13 cellular contexts compared by ENCODE assay signal in genomic region chr16:65410801-65411200, GRCh38.
"Had no signal": no experiment of that assay in that cellular context is flagged by ENCODE, and none has a peak within 500 bp of the region (broad histone marks: within the 10 kb centered on the region; RNA-seq: fewer than 3 reads in every experiment).

No MANE protein-coding gene starts in this region.

- H3K36me3 ChIP-seq: esophagus squamous epithelium, gastrocnemius medialis, sigmoid colon, upper lobe of left lung had no signal

- H3K4me3 ChIP-seq: esophagus squamous epithelium, gastrocnemius medialis, sigmoid colon, upper lobe of left lung had no signal

- H3K27me3 Mint-ChIP-seq: activated CD4-positive, alpha-beta T cell treated with anti-CD3 and anti-CD28 coated beads, Interleukin-2, amount 10 ng/mL, durations not matched to agents 24 days and 14 days; activated naive CD4-positive, alpha-beta T cell treated with anti-CD3 and anti-CD28 coated beads, Interleukin-2, amount 10 ng/mL, durations not matched to agents 7 days and 5 days; activated T-helper 17 cell treated with anti-CD3 and anti-CD28 coated beads, Interleukin-2, amount 50 U/mL, for 72 hours; brain; stimulated activated naive CD8-positive, alpha-beta T cell treated with anti-CD3 and anti-CD28 coated beads, Interleukin-15, Interleukin-2, amounts not matched to agents 100 ng/mL and 50 ng/mL, for 24 hours had no signal

- H3K27ac ChIP-seq: esophagus squamous epithelium, gastrocnemius medialis, sigmoid colon, upper lobe of left lung had no signal

- H3K4me1 ChIP-seq: esophagus squamous epithelium, gastrocnemius medialis, sigmoid colon, upper lobe of left lung had no signal

- DNase-seq: activated CD4-positive, alpha-beta T cell treated with anti-CD3 and anti-CD28 coated beads, Interleukin-2, amount 10 ng/mL, durations not matched to agents 24 days and 14 days; activated naive CD4-positive, alpha-beta T cell treated with anti-CD3 and anti-CD28 coated beads, Interleukin-2, amount 10 ng/mL, durations not matched to agents 7 days and 5 days; esophagus squamous epithelium; gastrocnemius medialis; kidney; left ventricle myocardium superior; sigmoid colon; stimulated activated CD4-positive, alpha-beta T cell treated with anti-CD3 and anti-CD28 coated beads, Interleukin-15, amount 100 ng/mL, for 24 hours; stimulated activated CD4-positive, alpha-beta T cell treated with anti-CD3 and anti-CD28 coated beads, Interleukin-4, amount 100 ng/mL, for 24 hours; upper lobe of left lung had no signal

- ATAC-seq: activated T-helper 17 cell treated with anti-CD3 and anti-CD28 coated beads, Interleukin-2, amount 50 U/mL, for 72 hours; gastrocnemius medialis; left ventricle myocardium superior had no signal

- H3K4me1 Mint-ChIP-seq: activated CD4-positive, alpha-beta T cell treated with anti-CD3 and anti-CD28 coated beads, Interleukin-2, amount 10 ng/mL, durations not matched to agents 24 days and 14 days; activated naive CD4-positive, alpha-beta T cell treated with anti-CD3 and anti-CD28 coated beads, Interleukin-2, amount 10 ng/mL, durations not matched to agents 7 days and 5 days; activated T-helper 17 cell treated with anti-CD3 and anti-CD28 coated beads, Interleukin-2, amount 50 U/mL, for 72 hours had no signal

- H3K9me3 ChIP-seq: esophagus squamous epithelium, gastrocnemius medialis, sigmoid colon, upper lobe of left lung had no signal

- H3K9me3 Mint-ChIP-seq: activated CD4-positive, alpha-beta T cell treated with anti-CD3 and anti-CD28 coated beads, Interleukin-2, amount 10 ng/mL, durations not matched to agents 24 days and 14 days; stimulated activated naive CD8-positive, alpha-beta T cell treated with anti-CD3 and anti-CD28 coated beads, Interleukin-15, Interleukin-2, amounts not matched to agents 100 ng/mL and 50 ng/mL, for 24 hours had no signal

- H3K36me3 Mint-ChIP-seq: activated naive CD4-positive, alpha-beta T cell treated with anti-CD3 and anti-CD28 coated beads, Interleukin-2, amount 10 ng/mL, durations not matched to agents 7 days and 5 days; brain had no signal

- H3K4me3 Mint-ChIP-seq: activated CD4-positive, alpha-beta T cell treated with anti-CD3 and anti-CD28 coated beads, Interleukin-2, amount 10 ng/mL, durations not matched to agents 24 days and 14 days; activated naive CD4-positive, alpha-beta T cell treated with anti-CD3 and anti-CD28 coated beads, Interleukin-2, amount 10 ng/mL, durations not matched to agents 7 days and 5 days; activated T-helper 17 cell treated with anti-CD3 and anti-CD28 coated beads, Interleukin-2, amount 50 U/mL, for 72 hours; brain; stimulated activated naive CD8-positive, alpha-beta T cell treated with anti-CD3 and anti-CD28 coated beads, Interleukin-15, Interleukin-2, amounts not matched to agents 100 ng/mL and 50 ng/mL, for 24 hours had no signal

- H3K27me3 ChIP-seq: esophagus squamous epithelium, gastrocnemius medialis, sigmoid colon, upper lobe of left lung had no signal

- H3K27ac Mint-ChIP-seq: activated CD4-positive, alpha-beta T cell treated with anti-CD3 and anti-CD28 coated beads, Interleukin-2, amount 10 ng/mL, durations not matched to agents 24 days and 14 days; activated naive CD4-positive, alpha-beta T cell treated with anti-CD3 and anti-CD28 coated beads, Interleukin-2, amount 10 ng/mL, durations not matched to agents 7 days and 5 days; activated T-helper 17 cell treated with anti-CD3 and anti-CD28 coated beads, Interleukin-2, amount 50 U/mL, for 72 hours; stimulated activated naive CD8-positive, alpha-beta T cell treated with anti-CD3 and anti-CD28 coated beads, Interleukin-15, Interleukin-2, amounts not matched to agents 100 ng/mL and 50 ng/mL, for 24 hours had no signal
